Comparison of ENCODE assay signal across 1 cellular context in the genomic region with DNA sequence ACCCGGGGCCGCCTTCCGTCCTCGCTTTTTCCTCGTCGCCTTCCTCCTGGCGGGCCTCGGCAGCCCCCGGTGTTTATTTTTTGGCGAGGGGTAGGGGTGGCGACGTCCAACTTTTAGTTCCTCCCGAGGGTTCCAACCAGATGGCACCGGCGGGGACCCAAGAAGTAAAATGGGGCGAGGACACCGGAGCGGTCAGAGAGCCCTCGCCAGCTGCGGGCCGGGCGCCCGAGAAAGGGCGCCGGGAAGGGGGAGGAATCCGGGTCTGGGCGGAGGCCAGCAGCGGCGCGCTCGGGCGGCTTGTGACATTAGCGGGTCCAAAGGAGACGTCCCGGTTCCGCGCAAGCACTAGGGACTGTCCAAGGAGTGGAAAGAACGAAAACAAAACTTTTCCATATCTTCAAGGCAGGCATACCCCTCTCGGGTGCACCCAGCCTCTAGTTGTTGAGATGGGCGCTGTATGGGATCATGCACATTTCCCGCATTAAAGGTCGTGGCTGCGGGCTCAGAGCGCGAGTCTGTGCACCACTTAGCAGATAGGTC.
TF ChIP-seq lines count a peak whose summit lies in the region.

No MANE protein-coding gene starts in this region.

TF ChIP-seq in K562, 482 proteins besides CTCF, POLR2A, EP300 and RAD21 (continued from another document and continues in another):
- peak in 1 of 2 experiments; percentile 73; a peak in 3 of 4 replicates for TF ChIP-seq UBTF (IDR thresholded peaks at IDR 0.05; ENCODE audit: borderline replicate concordance in 1 of 2, low read depth in 2 of 2, low read length in 2 of 2)
- TF ChIP-seq RBM17 (IDR thresholded peaks at IDR 0.05; ENCODE audit: borderline replicate concordance, low read depth, low read length): no peak
- TF ChIP-seq, protein P1, sequence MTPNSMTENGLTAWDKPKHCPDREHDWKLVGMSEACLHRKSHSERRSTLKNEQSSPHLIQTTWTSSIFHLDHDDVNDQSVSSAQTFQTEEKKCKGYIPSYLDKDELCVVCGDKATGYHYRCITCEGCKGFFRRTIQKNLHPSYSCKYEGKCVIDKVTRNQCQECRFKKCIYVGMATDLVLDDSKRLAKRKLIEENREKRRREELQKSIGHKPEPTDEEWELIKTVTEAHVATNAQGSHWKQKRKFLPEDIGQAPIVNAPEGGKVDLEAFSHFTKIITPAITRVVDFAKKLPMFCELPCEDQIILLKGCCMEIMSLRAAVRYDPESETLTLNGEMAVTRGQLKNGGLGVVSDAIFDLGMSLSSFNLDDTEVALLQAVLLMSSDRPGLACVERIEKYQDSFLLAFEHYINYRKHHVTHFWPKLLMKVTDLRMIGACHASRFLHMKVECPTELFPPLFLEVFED (CRISPR knock-in tag; conservative IDR thresholded peaks at IDR 0.05): no peak
- TF ChIP-seq PHF8 (IDR thresholded peaks at IDR 0.05; ENCODE audit: borderline replicate concordance, low read length): peak; percentile 21; the same call in 1 of the 2 replicates
- TF ChIP-seq HEY1 (CRISPR knock-in tag; IDR thresholded peaks at IDR 0.05; ENCODE audit: borderline replicate concordance): no peak
- no peak for TF ChIP-seq RBM25 (IDR thresholded peaks at IDR 0.05; ENCODE audit: low read depth, low read length, severe bottlenecking)
- no peak for TF ChIP-seq ZNF830 (CRISPR knock-in tag; IDR thresholded peaks at IDR 0.05)
- no peak for TF ChIP-seq DDX20 (tag; IDR thresholded peaks at IDR 0.05; ENCODE audit: low read depth)
- TF ChIP-seq GTF2E2 (tag; IDR thresholded peaks at IDR 0.05): no peak
- TF ChIP-seq NCOA1 (IDR thresholded peaks at IDR 0.05; ENCODE audit: low read depth): no peak
- no peak for TF ChIP-seq ZNF561 (CRISPR knock-in tag; conservative IDR thresholded peaks at IDR 0.05)
- TF ChIP-seq ZFP1 (CRISPR knock-in tag; IDR thresholded peaks at IDR 0.05): no peak
- TF ChIP-seq DACH1 (IDR thresholded peaks at IDR 0.05; ENCODE audit: partially characterized antibody): no peak
- TF ChIP-seq SIN3B (IDR thresholded peaks at IDR 0.05; ENCODE audit: low read depth): no peak
- peak; percentile 22 for TF ChIP-seq RBBP5 (IDR thresholded peaks at IDR 0.05; ENCODE audit: borderline replicate concordance, insufficient read depth, low read length, poor library complexity, severe bottlenecking)
- TF ChIP-seq, protein P2, sequence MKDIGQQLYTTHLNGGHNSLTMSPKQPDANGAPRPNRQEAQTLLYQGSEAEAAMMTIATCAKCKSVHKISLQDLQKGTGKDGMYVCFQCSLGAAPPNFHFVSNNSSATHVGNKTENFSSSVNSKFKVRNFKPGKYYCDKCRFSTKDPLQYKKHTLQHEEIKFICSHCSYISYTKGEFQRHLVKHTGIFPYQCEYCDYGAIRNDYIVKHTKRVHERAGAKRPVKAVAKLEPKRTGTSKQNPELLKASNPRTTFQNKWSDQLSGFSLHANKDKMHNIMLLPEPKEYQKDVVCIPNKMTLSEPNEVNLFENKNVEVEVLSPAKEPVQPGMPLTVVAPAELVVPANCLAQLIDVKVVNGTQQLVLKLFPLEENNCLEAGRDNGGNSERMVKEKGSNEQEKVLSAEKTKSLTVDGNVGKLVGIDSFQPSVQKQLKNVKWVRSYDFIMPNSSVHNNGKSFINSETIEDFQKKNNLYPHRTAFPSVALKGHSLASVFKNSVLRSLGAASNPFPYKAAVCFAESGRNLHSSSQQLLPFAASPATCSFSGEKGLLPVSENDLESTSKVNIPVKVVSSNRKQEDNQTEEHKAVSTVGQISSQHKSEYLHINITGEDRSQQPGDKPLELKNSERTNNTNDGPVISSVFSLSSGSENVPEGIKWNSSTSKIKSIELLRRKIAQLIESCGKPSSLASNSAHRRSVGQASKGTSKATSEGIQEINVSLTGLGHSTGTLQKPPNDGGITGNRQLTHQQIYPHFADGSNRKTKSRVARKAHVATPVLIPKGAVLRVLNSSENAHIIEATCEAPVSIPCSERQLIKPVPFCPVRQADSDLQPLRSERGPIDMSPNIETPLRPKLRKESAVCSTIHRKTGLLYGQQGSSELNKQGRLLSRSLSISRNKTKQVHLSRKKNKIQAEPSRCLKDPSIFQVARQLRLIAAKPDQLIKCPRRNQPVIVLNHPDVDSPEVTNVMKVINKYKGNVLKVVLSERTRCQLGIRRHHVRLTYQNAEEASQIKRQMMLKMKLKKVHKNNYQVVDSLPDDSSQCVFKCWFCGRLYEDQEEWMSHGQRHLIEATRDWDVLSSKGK (CRISPR knock-in tag; IDR thresholded peaks at IDR 0.05): no peak
- TF ChIP-seq, protein P3, sequence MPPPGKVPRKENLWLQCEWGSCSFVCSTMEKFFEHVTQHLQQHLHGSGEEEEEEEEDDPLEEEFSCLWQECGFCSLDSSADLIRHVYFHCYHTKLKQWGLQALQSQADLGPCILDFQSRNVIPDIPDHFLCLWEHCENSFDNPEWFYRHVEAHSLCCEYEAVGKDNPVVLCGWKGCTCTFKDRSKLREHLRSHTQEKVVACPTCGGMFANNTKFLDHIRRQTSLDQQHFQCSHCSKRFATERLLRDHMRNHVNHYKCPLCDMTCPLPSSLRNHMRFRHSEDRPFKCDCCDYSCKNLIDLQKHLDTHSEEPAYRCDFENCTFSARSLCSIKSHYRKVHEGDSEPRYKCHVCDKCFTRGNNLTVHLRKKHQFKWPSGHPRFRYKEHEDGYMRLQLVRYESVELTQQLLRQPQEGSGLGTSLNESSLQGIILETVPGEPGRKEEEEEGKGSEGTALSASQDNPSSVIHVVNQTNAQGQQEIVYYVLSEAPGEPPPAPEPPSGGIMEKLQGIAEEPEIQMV (tag; conservative IDR thresholded peaks at IDR 0.05; ENCODE audit: low read depth): no peak
- TF ChIP-seq DMBX1 (CRISPR knock-in tag; IDR thresholded peaks at IDR 0.05; ENCODE audit: borderline replicate concordance): no peak
- no peak for TF ChIP-seq RNF2 (IDR thresholded peaks at IDR 0.05)
- TF ChIP-seq TGIF2 (CRISPR knock-in tag; IDR thresholded peaks at IDR 0.05): no peak
- no peak for TF ChIP-seq RUNX1 (IDR thresholded peaks at IDR 0.05; ENCODE audit: low read depth)
- peak; percentile 60 for TF ChIP-seq NFIC (IDR thresholded peaks at IDR 0.05)
- no peak for TF ChIP-seq FOXA1 (IDR thresholded peaks at IDR 0.05; ENCODE audit: borderline replicate concordance)
- TF ChIP-seq ZNF239 (CRISPR knock-in tag; IDR thresholded peaks at IDR 0.05): no peak
- TF ChIP-seq TAF9B (IDR thresholded peaks at IDR 0.05; ENCODE audit: partially characterized antibody): no peak
- TF ChIP-seq BRF1 (IDR thresholded peaks at IDR 0.05; ENCODE audit: borderline replicate concordance, extremely low read depth, insufficient read length): no peak
- TF ChIP-seq L3MBTL2 (IDR thresholded peaks at IDR 0.05): peak; percentile 76; the same call in 1 of the 2 replicates
- TF ChIP-seq JUNB (CRISPR knock-in tag; conservative IDR thresholded peaks at IDR 0.05): no peak
- no peak for TF ChIP-seq TAF7 (tag; IDR thresholded peaks at IDR 0.05)
- no peak for TF ChIP-seq ZNF445 (CRISPR knock-in tag; IDR thresholded peaks at IDR 0.05; ENCODE audit: low read depth)
- TF ChIP-seq MEF2A (IDR thresholded peaks at IDR 0.05; ENCODE audit: control insufficient read depth, low read depth, low read length): no peak
- no peak for TF ChIP-seq ZNF444 (CRISPR knock-in tag; IDR thresholded peaks at IDR 0.05)
- TF ChIP-seq USF1 (CRISPR knock-in tag; IDR thresholded peaks at IDR 0.05): no peak
- no peak for TF ChIP-seq FOXP1 (CRISPR knock-in tag; IDR thresholded peaks at IDR 0.05)
- TF ChIP-seq FOXK2 (conservative IDR thresholded peaks at IDR 0.05 in 1 of 2, IDR thresholded peaks at IDR 0.05 in 1 of 2; ENCODE audit: low read depth in 2 of 2): no peak
- TF ChIP-seq NCOA2 (IDR thresholded peaks at IDR 0.05; ENCODE audit: partially characterized antibody in 2 of 2): no peak
- no peak for TF ChIP-seq GTF2B (IDR thresholded peaks at IDR 0.05; ENCODE audit: extremely low read depth, insufficient read length)
- TF ChIP-seq, protein P4, sequence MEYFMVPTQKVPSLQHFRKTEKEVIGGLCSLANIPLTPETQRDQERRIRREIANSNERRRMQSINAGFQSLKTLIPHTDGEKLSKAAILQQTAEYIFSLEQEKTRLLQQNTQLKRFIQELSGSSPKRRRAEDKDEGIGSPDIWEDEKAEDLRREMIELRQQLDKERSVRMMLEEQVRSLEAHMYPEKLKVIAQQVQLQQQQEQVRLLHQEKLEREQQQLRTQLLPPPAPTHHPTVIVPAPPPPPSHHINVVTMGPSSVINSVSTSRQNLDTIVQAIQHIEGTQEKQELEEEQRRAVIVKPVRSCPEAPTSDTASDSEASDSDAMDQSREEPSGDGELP (CRISPR knock-in tag; IDR thresholded peaks at IDR 0.05; ENCODE audit: borderline replicate concordance): peak; percentile 34; the same call in 1 of the 2 replicates
- no peak for TF ChIP-seq ZNF764 (CRISPR knock-in tag; IDR thresholded peaks at IDR 0.05; ENCODE audit: low read depth)
- TF ChIP-seq, protein P5, sequence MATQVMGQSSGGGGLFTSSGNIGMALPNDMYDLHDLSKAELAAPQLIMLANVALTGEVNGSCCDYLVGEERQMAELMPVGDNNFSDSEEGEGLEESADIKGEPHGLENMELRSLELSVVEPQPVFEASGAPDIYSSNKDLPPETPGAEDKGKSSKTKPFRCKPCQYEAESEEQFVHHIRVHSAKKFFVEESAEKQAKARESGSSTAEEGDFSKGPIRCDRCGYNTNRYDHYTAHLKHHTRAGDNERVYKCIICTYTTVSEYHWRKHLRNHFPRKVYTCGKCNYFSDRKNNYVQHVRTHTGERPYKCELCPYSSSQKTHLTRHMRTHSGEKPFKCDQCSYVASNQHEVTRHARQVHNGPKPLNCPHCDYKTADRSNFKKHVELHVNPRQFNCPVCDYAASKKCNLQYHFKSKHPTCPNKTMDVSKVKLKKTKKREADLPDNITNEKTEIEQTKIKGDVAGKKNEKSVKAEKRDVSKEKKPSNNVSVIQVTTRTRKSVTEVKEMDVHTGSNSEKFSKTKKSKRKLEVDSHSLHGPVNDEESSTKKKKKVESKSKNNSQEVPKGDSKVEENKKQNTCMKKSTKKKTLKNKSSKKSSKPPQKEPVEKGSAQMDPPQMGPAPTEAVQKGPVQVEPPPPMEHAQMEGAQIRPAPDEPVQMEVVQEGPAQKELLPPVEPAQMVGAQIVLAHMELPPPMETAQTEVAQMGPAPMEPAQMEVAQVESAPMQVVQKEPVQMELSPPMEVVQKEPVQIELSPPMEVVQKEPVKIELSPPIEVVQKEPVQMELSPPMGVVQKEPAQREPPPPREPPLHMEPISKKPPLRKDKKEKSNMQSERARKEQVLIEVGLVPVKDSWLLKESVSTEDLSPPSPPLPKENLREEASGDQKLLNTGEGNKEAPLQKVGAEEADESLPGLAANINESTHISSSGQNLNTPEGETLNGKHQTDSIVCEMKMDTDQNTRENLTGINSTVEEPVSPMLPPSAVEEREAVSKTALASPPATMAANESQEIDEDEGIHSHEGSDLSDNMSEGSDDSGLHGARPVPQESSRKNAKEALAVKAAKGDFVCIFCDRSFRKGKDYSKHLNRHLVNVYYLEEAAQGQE (CRISPR knock-in tag; IDR thresholded peaks at IDR 0.05; ENCODE audit: low read depth): no peak
- no peak for TF ChIP-seq SMARCB1 (IDR thresholded peaks at IDR 0.05; ENCODE audit: insufficient read length, low read depth)
- no peak for TF ChIP-seq KAT7 (CRISPR knock-in tag; IDR thresholded peaks at IDR 0.05; ENCODE audit: borderline replicate concordance)
- TF ChIP-seq CXXC5 (CRISPR knock-in tag; IDR thresholded peaks at IDR 0.05): no peak
- TF ChIP-seq PML (IDR thresholded peaks at IDR 0.05; ENCODE audit: low read length): no peak
- TF ChIP-seq MED1 (CRISPR knock-in tag; IDR thresholded peaks at IDR 0.05; ENCODE audit: borderline replicate concordance): no peak
- TF ChIP-seq MYBL2 (IDR thresholded peaks at IDR 0.05; ENCODE audit: low read depth): no peak
- TF ChIP-seq MYBL2 (CRISPR knock-in tag; IDR thresholded peaks at IDR 0.05; ENCODE audit: borderline replicate concordance): no peak
- 0 out of 2 replicates have a peak, but pooled peaks have one; percentile 28 for TF ChIP-seq BCOR (IDR thresholded peaks at IDR 0.05)
- TF ChIP-seq ZNF146 (CRISPR knock-in tag; IDR thresholded peaks at IDR 0.05; ENCODE audit: unreplicated experiment): no peak
- TF ChIP-seq SMARCE1 (IDR thresholded peaks at IDR 0.05): no peak
